In genomic region chr4:164701665-164702064, GRCh38 we compare ENCODE assay signal across 14 cellular contexts. TPM values are rescaled to one million over a fixed set of nuclear protein-coding genes. Genes with fewer than 3 reads are reported as not detected.
DNase-seq lines count a peak whose midpoint lies in the region; ATAC-seq and TF ChIP-seq lines count a peak whose summit lies in the region.
"Had no signal": no experiment of that assay in that cellular context is flagged by ENCODE, and none has a peak within 500 bp of the region (broad histone marks: within the 10 kb centered on the region; RNA-seq: fewer than 3 reads in every experiment).

No MANE protein-coding gene starts in this region.

- no peak for DNase-seq in A172 (ENCODE audit: low spot score)
- DNase-seq in aorta: no peak
- no peak for DNase-seq in transverse colon
- DNase-seq: activated naive CD8-positive, alpha-beta T cell treated with anti-CD3 and anti-CD28 coated beads, Interleukin-2, amount 50 U/mL, for 24 hours; CD8-positive, alpha-beta T cell; mammary epithelial cell; NCI-H1092 treated with DMSO at 0.1 percent for 48 hours; NCI-H446 treated with DMSO at 0.1 percent for 48 hours had no signal

- H3K9ac ChIP-seq in OCI-LY3 (ENCODE audit: low read length): no peak overlapping the region

- TF ChIP-seq CTCF in OCI-LY3 (IDR thresholded peaks at IDR 0.05; ENCODE audit: low read depth, low read length): no peak
- no peak for TF ChIP-seq CTCF in transverse colon (IDR thresholded peaks at IDR 0.05)

- H3K9me3 ChIP-seq in OCI-LY3 (ENCODE audit: insufficient read depth, low read length): no peaks in the 10 kb centered on the region
- no peaks in the 10 kb centered on the region for H3K9me3 ChIP-seq in aorta (ENCODE audit: control insufficient read depth, low read length)
- H3K9me3 ChIP-seq in transverse colon: no peaks in the 10 kb centered on the region
- H3K9me3 ChIP-seq: neutrophil had no signal

- intact Hi-C loops in aorta (cut with DNase I) (no loop called here), transverse colon (cut with DNase I; ENCODE audit: low total_unique reads) (no loop called here)

- no peaks in the 10 kb centered on the region for H3K4me1 ChIP-seq in OCI-LY3 (ENCODE audit: low read length)
- H3K4me1 ChIP-seq in aorta (ENCODE audit: control insufficient read depth in 1 of 2, insufficient read depth in 2 of 2, low read length in 2 of 2): no peaks in the 10 kb centered on the region
- H3K4me1 ChIP-seq in transverse colon: no peaks in the 10 kb centered on the region

- TF ChIP-seq POLR2A in transverse colon (IDR thresholded peaks at IDR 0.05): no peak

- H4K20me1 ChIP-seq in OCI-LY3 (ENCODE audit: insufficient read depth, low read length): no peaks in the 10 kb centered on the region

- H3K4me3 ChIP-seq in OCI-LY3 (ENCODE audit: low read length) (no peak overlapping the region), aorta (ENCODE audit: low read length in 2 of 2) (no peak overlapping the region), transverse colon (no peak overlapping the region)

- H3K4me2 ChIP-seq in OCI-LY3 (ENCODE audit: low read length): no peak overlapping the region

- H3K27me3 ChIP-seq in OCI-LY3 (ENCODE audit: low read depth, low read length) (no peaks in the 10 kb centered on the region), aorta (ENCODE audit: control insufficient read depth in 1 of 2, insufficient read depth in 2 of 2, low read length in 1 of 2) (no peaks in the 10 kb centered on the region), transverse colon (no peaks in the 10 kb centered on the region)
- H3K27me3 ChIP-seq: neutrophil had no signal

- H3K79me2 ChIP-seq in OCI-LY3 (ENCODE audit: low read length): no peaks in the 10 kb centered on the region

- H3K36me3 ChIP-seq in OCI-LY3 (replicated peaks; ENCODE audit: low read depth, low read length) (no peaks in the 10 kb centered on the region), aorta (ENCODE audit: control insufficient read depth in 1 of 2, insufficient read depth in 2 of 2, low read length in 1 of 2) (no peaks in the 10 kb centered on the region), transverse colon (no peaks in the 10 kb centered on the region)
- H3K36me3 ChIP-seq: neutrophil had no signal

- H2AFZ ChIP-seq in OCI-LY3 (ENCODE audit: low read depth, low read length): peak overlapping the region; percentile 54; the same call in 1 of the 2 replicates

- H3K27ac ChIP-seq in OCI-LY3 (ENCODE audit: low read length): no peak overlapping the region
- H3K27ac ChIP-seq in aorta (ENCODE audit: low read depth in 1 of 2, low read length in 2 of 2): no peak overlapping the region
- no peak overlapping the region for H3K27ac ChIP-seq in transverse colon
- H3K27ac ChIP-seq: neutrophil had no signal

- TF ChIP-seq EP300 in transverse colon (IDR thresholded peaks at IDR 0.05; ENCODE audit: low read depth): no peak

- ATAC-seq in GM18909 (IDR thresholded peaks at IDR 0.05; ENCODE audit: poor library complexity, unreplicated experiment): peak; percentile 92
- peak; percentile 76 for ATAC-seq in GM21737 (IDR thresholded peaks at IDR 0.05; ENCODE audit: unreplicated experiment)
- peak; percentile 77 for ATAC-seq in HG03095 (IDR thresholded peaks at IDR 0.05; ENCODE audit: unreplicated experiment)
- ATAC-seq in aorta (ENCODE audit: low FRiP score): no peak
- ATAC-seq: activated naive CD8-positive, alpha-beta T cell treated with anti-CD3 and anti-CD28 coated beads, Interleukin-2, amount 50 U/mL, for 24 hours; CD8-positive, alpha-beta T cell; esophagus mucosa had no signal

- in situ Hi-C loops in transverse colon (cut with MboI; ENCODE audit: low pct_ligation_motif_present in 1 of 4, low pct_unique_long_range_greater_than_20kb in 1 of 4, low sequenced_read_pairs in 3 of 4): loop anchor here in 2 of 4 donors (25.0 kb wide), 1 partner anchor 1139 kb away; no protein-coding TSS in a partner anchor

- 54 to 61% methylated on average over 4 of the region's 4 CpGs for WGBS in aorta, 2 donors
- 44 to 48% methylated on average over 2 to 4 of the region's 4 CpGs for WGBS in transverse colon (ENCODE audit: low coverage in 1 of 2), 2 donors

RNA-seq across cellular contexts. Expression of gene SMIM31, which starts 52.3 kb away (rescaled TPM):
- not detected in 2 replicates for total RNA-seq in A172 (2014; rRNA removed; shearing (Covaris generic))
- total RNA-seq in aorta (not detected), transverse colon (10 to 100 TPM in 2 of 4 donors, 1 to 10 TPM in 2; 1.9 to 11.1 (median 6.2) TPM)
- 1 to 10 TPM in 1 of 2 donors, not detected in 1; 5.5 TPM for polyA plus RNA-seq in aorta
- total RNA-seq: CD8-positive, alpha-beta T cell; esophagus mucosa; mammary epithelial cell had no signal
- polyA plus RNA-seq: mammary epithelial cell had no signal
